In genomic region chr6:138503881-138504680, GRCh38 we compare ENCODE assay signal across 1 cellular context.
TF ChIP-seq lines count a peak whose summit lies in the region.

No MANE protein-coding gene starts in this region.

TF ChIP-seq in HepG2, 621 proteins besides CTCF, POLR2A, EP300 and RAD21 (continued from another document and continues in another):
- TF ChIP-seq HNF1A (IDR thresholded peaks at IDR 0.05; ENCODE audit: low read depth) (peak; percentile 100), HNF1A (CRISPR knock-in tag; IDR thresholded peaks at IDR 0.05; ENCODE audit: borderline replicate concordance) (peak; percentile 100), KMT2A (CRISPR knock-in tag; IDR thresholded peaks at IDR 0.05) (peak; percentile 83), TBP (CRISPR knock-in tag; IDR thresholded peaks at IDR 0.05) (no peak), IRF2 (CRISPR knock-in tag; IDR thresholded peaks at IDR 0.05) (peak; percentile 93), SYNCRIP (IDR thresholded peaks at IDR 0.05; ENCODE audit: insufficient read depth, low read depth, low read length) (no peak), KLF15 (CRISPR knock-in tag; IDR thresholded peaks at IDR 0.05; ENCODE audit: borderline replicate concordance) (no peak), ZFAT (CRISPR knock-in tag; conservative IDR thresholded peaks at IDR 0.05) (no peak), ZNF234 (CRISPR knock-in tag; conservative IDR thresholded peaks at IDR 0.05) (no peak), SNAPC5 (CRISPR knock-in tag; IDR thresholded peaks at IDR 0.05; ENCODE audit: borderline replicate concordance) (0 out of 2 replicates have a peak, but pooled peaks have one; percentile 20), ZBTB40 (IDR thresholded peaks at IDR 0.05) (no peak), ZBTB40 (CRISPR knock-in tag; IDR thresholded peaks at IDR 0.05) (no peak), SALL2 (CRISPR knock-in tag; IDR thresholded peaks at IDR 0.05) (0 out of 2 replicates have a peak, but pooled peaks have one; percentile 70), JDP2 (CRISPR knock-in tag; IDR thresholded peaks at IDR 0.05; ENCODE audit: borderline replicate concordance) (no peak), SNAPC4 (CRISPR knock-in tag; IDR thresholded peaks at IDR 0.05) (no peak), ZNF770 (CRISPR knock-in tag; IDR thresholded peaks at IDR 0.05) (peak; percentile 93), TERF1 (CRISPR knock-in tag; IDR thresholded peaks at IDR 0.05) (no peak), ZNF205 (CRISPR knock-in tag; IDR thresholded peaks at IDR 0.05) (peak; percentile 82; the same call in 1 of the 2 replicates), CC2D1A (CRISPR knock-in tag; IDR thresholded peaks at IDR 0.05) (no peak), ZBTB1 (CRISPR knock-in tag; IDR thresholded peaks at IDR 0.05; ENCODE audit: borderline replicate concordance) (no peak), ATM (IDR thresholded peaks at IDR 0.05; ENCODE audit: borderline replicate concordance) (no peak), ZNF790 (CRISPR knock-in tag; IDR thresholded peaks at IDR 0.05; ENCODE audit: borderline replicate concordance) (no peak), ZNF605 (CRISPR knock-in tag; IDR thresholded peaks at IDR 0.05) (peak; percentile 86), GATAD1 (CRISPR knock-in tag; IDR thresholded peaks at IDR 0.05) (peak; percentile 72), KMT2B (CRISPR knock-in tag; IDR thresholded peaks at IDR 0.05) (peak; percentile 41; the same call in 1 of the 2 replicates), THAP7 (CRISPR knock-in tag; IDR thresholded peaks at IDR 0.05) (no peak), ELF4 (CRISPR knock-in tag; IDR thresholded peaks at IDR 0.05; ENCODE audit: borderline replicate concordance) (no peak), ATAD3A (CRISPR knock-in tag; IDR thresholded peaks at IDR 0.05) (no peak), RFXAP (CRISPR knock-in tag; IDR thresholded peaks at IDR 0.05; ENCODE audit: borderline replicate concordance) (peak; percentile 42; the same call in 1 of the 2 replicates), XRCC5 (optimal IDR thresholded peaks at IDR 0.05; ENCODE audit: low read length) (no peak), U2AF2 (IDR thresholded peaks at IDR 0.05; ENCODE audit: low read depth, low read length) (no peak), FOXK1 (CRISPR knock-in tag; IDR thresholded peaks at IDR 0.05; ENCODE audit: borderline replicate concordance, low read depth) (peak; percentile 71; the same call in 1 of the 2 replicates), HOXD1 (CRISPR knock-in tag; IDR thresholded peaks at IDR 0.05) (no peak), ZNF670 (CRISPR knock-in tag; IDR thresholded peaks at IDR 0.05; ENCODE audit: borderline replicate concordance) (peak; percentile 60; the same call in 1 of the 2 replicates), ZNF597 (CRISPR knock-in tag; IDR thresholded peaks at IDR 0.05) (no peak), MAFF (IDR thresholded peaks at IDR 0.05; ENCODE audit: low read depth, low read length) (no peak)
